Comparison of ENCODE assay signal across 8 cellular contexts in genomic region chr1:193019442-193020026, GRCh38. TPM values are rescaled to one million over a fixed set of nuclear protein-coding genes. Genes with fewer than 3 reads are reported as not detected.
A peak's percentile ranks its signal among the peaks of the same experiment; 100 is the strongest.
DNase-seq lines count a peak whose midpoint lies in the region; ATAC-seq, FAIRE-seq and TF ChIP-seq lines count a peak whose summit lies in the region.

No MANE protein-coding gene starts in this region.

- H3K27me3 ChIP-seq in MM.1S (replicated peaks; ENCODE audit: insufficient read depth, low read length): no peaks in the 10 kb centered on the region

- H3K36me3 ChIP-seq in MM.1S (replicated peaks; ENCODE audit: insufficient read depth, low read length): peaks cover 5% of the 10 kb centered on the region; the same call in 1 of the 2 replicates

- no peak overlapping the region for H3K9ac ChIP-seq in MM.1S (ENCODE audit: low read length)

- H3K4me3 ChIP-seq in MM.1S (ENCODE audit: low read length): no peak overlapping the region

- DNase-seq in DMS153 treated with DMSO at 0.1 percent for 48 hours (lab: John Stamatoyannopoulos, UW; ENCODE audit: unreplicated experiment) (peak; percentile 58), MM.1S (peak; percentile 73), SW480 (ENCODE audit: low spot score) (peak; percentile 37), frontal cortex (ENCODE audit: low spot score in 2 of 2) (peak; percentile 4), putamen (ENCODE audit: low spot score) (peak; percentile 42)
- DNase-seq in stimulated activated CD8-positive, alpha-beta memory T cell treated with anti-CD3 and anti-CD28 coated beads, Interleukin-4, amount 100 ng/mL, for 48 hours: no peak
- DNase-seq in activated naive CD4-positive, alpha-beta T cell treated with Interleukin-2 at 50 U/mL for 16 hours: no peak

- no peaks in the 10 kb centered on the region for H3K9me3 ChIP-seq in MM.1S (replicated peaks; ENCODE audit: insufficient read depth, low read length)

- no peaks in the 10 kb centered on the region for H4K20me1 ChIP-seq in MM.1S (ENCODE audit: insufficient read depth, low read length)

- TF ChIP-seq CTCF in MM.1S (IDR thresholded peaks at IDR 0.05; ENCODE audit: low read length): peak; percentile 64

- H3K4me2 ChIP-seq in MM.1S (ENCODE audit: low read depth, low read length): no peak overlapping the region

- H2AFZ ChIP-seq in MM.1S (ENCODE audit: low read length): no peak overlapping the region

- no peaks in the 10 kb centered on the region for H3K79me2 ChIP-seq in MM.1S (ENCODE audit: low read length)

- peak; percentile 79 for ATAC-seq in GM21423 (IDR thresholded peaks at IDR 0.05; ENCODE audit: unreplicated experiment)

- H3K9me2 ChIP-seq in MM.1S (replicated peaks; ENCODE audit: insufficient read depth, low read length): no peaks in the 10 kb centered on the region

- peak; percentile 82 for FAIRE-seq in frontal cortex (lab: Jason Lieb, UNC)

- H3F3A ChIP-seq in MM.1S (ENCODE audit: insufficient read depth, low read length): no peaks in the 10 kb centered on the region

- H3K27ac ChIP-seq in MM.1S (ENCODE audit: low read length): no peak overlapping the region

- H3K4me1 ChIP-seq in MM.1S (ENCODE audit: low read length): no peaks in the 10 kb centered on the region

RNA-seq across cellular contexts. Expression of gene UCHL5, which starts 39.6 kb away (rescaled TPM):
- 41.6 TPM for total RNA-seq in frontal cortex

RNA-seq across cellular contexts. Expression of gene RO60, which starts 39.9 kb away (rescaled TPM):
- total RNA-seq in frontal cortex: 349 TPM

Comparison
In these comparisons a context has a peak if more than half of its experiments do, and no peak if none do; other contexts are left out.
1. DNase-seq: peak in DMS153 treated with DMSO at 0.1 percent for 48 hours (single experiment), MM.1S (single experiment), SW480 (single experiment), frontal cortex (2 of 2) and putamen (single experiment); none in stimulated activated CD8-positive, alpha-beta memory T cell treated with anti-CD3 and anti-CD28 coated beads, Interleukin-4, amount 100 ng/mL, for 48 hours (single experiment) and activated naive CD4-positive, alpha-beta T cell treated with Interleukin-2 at 50 U/mL for 16 hours (single experiment).